In the genomic region with DNA sequence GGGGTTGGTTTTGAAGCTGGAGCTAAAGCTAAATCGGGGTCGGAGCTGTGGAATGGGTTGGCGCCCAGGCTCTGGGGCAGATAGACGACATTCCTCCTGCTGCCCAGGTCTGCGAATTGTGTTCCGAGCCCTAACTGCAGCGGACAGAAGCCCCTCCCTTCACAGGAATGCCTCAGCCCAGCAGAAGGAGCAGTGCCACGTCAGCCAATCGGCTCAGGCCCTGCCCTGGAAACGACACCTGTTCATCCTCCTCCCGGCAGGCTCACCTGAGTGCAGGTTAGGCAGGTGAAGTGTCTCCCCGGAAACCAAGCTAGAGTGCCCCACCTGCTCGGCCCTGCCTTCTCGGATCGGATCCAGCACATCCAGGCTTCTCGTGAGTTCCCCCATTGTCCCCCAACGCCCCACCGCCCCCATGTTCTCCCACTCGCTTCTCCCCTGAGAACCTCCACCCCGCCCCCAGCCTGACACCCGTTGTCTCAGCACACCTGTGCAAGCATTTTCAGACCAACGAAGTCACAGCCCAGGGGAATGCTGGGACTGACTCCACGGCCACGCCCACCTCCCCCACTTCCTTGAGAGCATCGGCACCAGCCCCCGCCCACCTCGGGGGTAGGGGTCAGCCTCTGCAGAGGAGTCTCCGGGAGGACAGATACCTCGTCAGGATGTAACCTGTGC, we compare ENCODE assay signal across 8 cellular contexts. TPM values are rescaled to one million over a fixed set of nuclear protein-coding genes. Genes with fewer than 3 reads are reported as not detected.
A peak's percentile ranks its signal among the peaks of the same experiment; 100 is the strongest.
DNase-seq lines count a peak whose midpoint lies in the region; TF ChIP-seq lines count a peak whose summit lies in the region.

No MANE protein-coding gene starts in this region.

- H3K9ac ChIP-seq in trophoblast cell (ENCODE audit: low read length): no peak overlapping the region

- no peak overlapping the region for H3K18ac ChIP-seq in trophoblast cell (ENCODE audit: low read length)

- H3K4me3 ChIP-seq in esophagus squamous epithelium (peak overlapping the region in 3 of 4 donors; percentile 21 to 52 (median 30)), trophoblast cell (ENCODE audit: low read depth, low read length) (peak overlapping the region; percentile 51)

- no peaks in the 10 kb centered on the region for H3K36me3 ChIP-seq in esophagus squamous epithelium
- no peaks in the 10 kb centered on the region for H3K36me3 ChIP-seq in trophoblast cell (ENCODE audit: control insufficient read depth in 1 of 2, insufficient read depth in 2 of 2, low read length in 2 of 2)

- peak overlapping the region; percentile 65 to 77 (median 74) for H3K27ac ChIP-seq in esophagus squamous epithelium
- H3K27ac ChIP-seq in trophoblast cell (ENCODE audit: low read depth, low read length): no peak overlapping the region

- H3K14ac ChIP-seq in trophoblast cell (ENCODE audit: low read length): no peak overlapping the region

- DNase-seq in GM20000 (ENCODE audit: low spot score): peak; percentile 31
- peak; percentile 73 for DNase-seq in NCI-H69 (lab: John Stamatoyannopoulos, UW)
- DNase-seq in esophagus squamous epithelium (lab: John Stamatoyannopoulos, UW): no peak
- peak; percentile 73 to 81 for DNase-seq in trophoblast cell
- DNase-seq in NCI-H2227 treated with DMSO at 0.1 percent for 48 hours (lab: John Stamatoyannopoulos, UW): no peak
- no peak for DNase-seq in OCI-M1 (lab: John Stamatoyannopoulos, UW)
- no peak for DNase-seq in T-helper 2 cell
- no peak for DNase-seq in H4 (ENCODE audit: low spot score)

- H4K12ac ChIP-seq in trophoblast cell (ENCODE audit: low read depth, low read length): no peak overlapping the region

- TF ChIP-seq POLR2A in esophagus squamous epithelium (IDR thresholded peaks at IDR 0.05): peak in 1 of 4 donors; percentile 37

- H3K9me3 ChIP-seq in esophagus squamous epithelium (no peaks in the 10 kb centered on the region), trophoblast cell (ENCODE audit: insufficient read depth, low read depth, low read length) (peaks cover 5% of the 10 kb centered on the region)

- peaks cover 7 to 40% (median 17%) of the 10 kb centered on the region in 3 donors for H3K4me1 ChIP-seq in esophagus squamous epithelium
- H3K4me1 ChIP-seq in trophoblast cell (ENCODE audit: control insufficient read depth in 1 of 2, insufficient read depth in 2 of 2, low read length in 2 of 2): peaks cover 2 to 17% of the 10 kb centered on the region in 2 experiments

- H2BK12ac ChIP-seq in trophoblast cell (ENCODE audit: low read length): no peak overlapping the region

- no peak overlapping the region for H2BK5ac ChIP-seq in trophoblast cell (ENCODE audit: low read depth, low read length, poor library complexity)

- H2AFZ ChIP-seq in trophoblast cell (ENCODE audit: insufficient read depth, low read length, poor library complexity): no peak overlapping the region

- H3K79me1 ChIP-seq in trophoblast cell (ENCODE audit: low read length): no peaks in the 10 kb centered on the region

- H3K79me2 ChIP-seq in trophoblast cell (ENCODE audit: control insufficient read depth, insufficient read depth, low read length, poor library complexity): no peaks in the 10 kb centered on the region

- WGBS in esophagus squamous epithelium, 2 donors: 6 to 14% methylated on average over 12 to 14 of the region's 29 CpGs
- WGBS in trophoblast cell (ENCODE audit: extremely low coverage, insufficient coverage, insufficient read length): no CpG with 5 or more reads among the region's 29 CpGs

- H3K27me3 ChIP-seq in esophagus squamous epithelium: peaks cover 0 to 21% (median 0%) of the 10 kb centered on the region in 4 donors
- no peaks in the 10 kb centered on the region for H3K27me3 ChIP-seq in trophoblast cell (ENCODE audit: insufficient read depth, low read length)

- peak overlapping the region; percentile 59 for H3K4me2 ChIP-seq in trophoblast cell (ENCODE audit: low read length)

- H3K4ac ChIP-seq in trophoblast cell (ENCODE audit: low read depth, low read length): no peak overlapping the region

- TF ChIP-seq CTCF in GM20000 (IDR thresholded peaks at IDR 0.05; ENCODE audit: extremely low read depth, missing control alignments) (no peak), esophagus squamous epithelium (IDR thresholded peaks at IDR 0.05) (no peak)

- intact Hi-C loops in esophagus squamous epithelium (cut with DNase I): no loop called here

- H2AK5ac ChIP-seq in trophoblast cell (ENCODE audit: low read length): no peak overlapping the region

- H3K23ac ChIP-seq in trophoblast cell (ENCODE audit: low read length): no peak overlapping the region

- no peak overlapping the region for H4K91ac ChIP-seq in trophoblast cell (ENCODE audit: low read depth, low read length)

- H4K8ac ChIP-seq in trophoblast cell (ENCODE audit: low read depth, low read length): no peak overlapping the region

- H2BK120ac ChIP-seq in trophoblast cell (ENCODE audit: insufficient read depth, low read length, poor library complexity): no peak overlapping the region

RNA-seq across cellular contexts. Expression of gene TMEM125, which starts 0.8 kb away (rescaled TPM):
- 10 to 100 TPM in 2 of 4 donors, 1 to 10 TPM in 2; 4.2 to 15.5 (median 10.2) TPM for total RNA-seq in esophagus squamous epithelium
- 2.3 and 2.5 TPM in 2 replicates for polyA plus RNA-seq in trophoblast cell (2013)
- not detected in 2 replicates for total RNA-seq in H4 (2014; rRNA removed; shearing (Covaris generic))

RNA-seq across cellular contexts. Expression of gene C1orf210, which starts 14.8 kb away (rescaled TPM):
- total RNA-seq in esophagus squamous epithelium: 10 to 100 TPM in 2 of 4 donors, 1 to 10 TPM in 2; 7.9 to 16.2 (median 11.4) TPM
- 5.9 and 6.1 TPM in 2 replicates for polyA plus RNA-seq in trophoblast cell (2013)
- total RNA-seq in H4 (2014; rRNA removed; shearing (Covaris generic)): not detected in 2 replicates

RNA-seq across cellular contexts. Expression of gene TIE1, which starts 30.2 kb away (rescaled TPM):
- total RNA-seq in esophagus squamous epithelium: 10 to 100 TPM in 1 of 4 donors, 1 to 10 TPM in 3; 3.1 to 16.6 (median 5.9) TPM
- polyA plus RNA-seq in trophoblast cell (2013): 0.04 and 0.05 TPM in 2 replicates
- 0.04 TPM in 1 of 2 replicates, not detected in the other for total RNA-seq in H4 (2014; rRNA removed; shearing (Covaris generic))

Comparison
In these comparisons a context has a peak if more than half of its experiments do, and no peak if none do; other contexts are left out.
1. DNase-seq: peak in GM20000 (single experiment), NCI-H69 (single experiment) and trophoblast cell (2 of 2); none in esophagus squamous epithelium (single experiment), NCI-H2227 treated with DMSO at 0.1 percent for 48 hours (single experiment), OCI-M1 (single experiment), T-helper 2 cell (0 of 5) and H4 (single experiment).